1 cellular context compared by ENCODE assay signal in genomic region chr6:98980814-98981213, GRCh38.
TF ChIP-seq lines count a peak whose summit lies in the region.

No MANE protein-coding gene starts in this region.

TF ChIP-seq in WTC11, 78 proteins besides CTCF, POLR2A, EP300 and RAD21 (continued from another document):
- TF ChIP-seq ARID4B (CRISPR knock-in tag; IDR thresholded peaks at IDR 0.05; ENCODE audit: borderline replicate concordance) = no peak
